ENCODE assay signal across 1 cellular context in the genomic region with DNA sequence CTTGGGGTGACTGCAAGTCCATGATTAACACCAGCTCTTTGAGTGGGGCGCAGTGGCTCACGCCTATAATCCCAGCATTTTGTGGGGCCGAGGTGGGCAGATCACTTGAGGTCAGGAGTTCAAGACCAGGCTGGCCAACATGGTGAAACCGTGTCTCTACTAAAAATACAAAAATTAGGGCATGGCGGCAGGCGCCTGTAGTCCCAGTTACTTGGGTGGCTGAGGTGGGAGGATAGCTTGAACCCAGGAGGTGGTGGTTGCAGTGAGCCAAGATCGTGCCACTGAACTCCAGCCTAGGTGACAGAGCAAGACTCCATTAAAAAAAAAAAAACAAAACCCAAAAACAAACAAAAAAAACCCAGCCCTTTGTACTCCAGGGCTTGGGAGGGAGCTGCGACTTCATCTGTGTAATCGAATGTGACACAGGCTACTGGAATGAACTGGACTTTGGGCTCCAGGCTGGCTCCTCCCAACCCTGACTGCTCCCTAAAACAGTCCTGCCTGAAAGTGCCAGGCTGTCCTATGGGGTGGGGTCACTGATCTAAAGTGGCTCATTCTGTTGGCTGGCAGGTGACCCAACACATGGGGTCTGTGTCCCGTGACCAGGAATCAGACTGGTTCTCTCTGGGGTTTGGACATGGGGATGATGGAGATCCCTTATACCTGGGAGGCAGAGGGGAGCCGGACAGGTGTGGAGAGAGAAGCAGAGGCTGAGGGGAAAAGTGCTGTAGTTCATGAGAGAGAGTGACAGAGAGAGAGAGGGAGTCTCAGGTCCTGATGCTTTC.
A peak's percentile ranks its signal among the peaks of the same experiment; 100 is the strongest.
TF ChIP-seq lines count a peak whose summit lies in the region.

No MANE protein-coding gene starts in this region.

TF ChIP-seq in HepG2, 621 proteins besides CTCF, POLR2A, EP300 and RAD21 (continued from another document and continues in another):
- TF ChIP-seq HNF4A (CRISPR knock-in tag; IDR thresholded peaks at IDR 0.05) (peak; percentile 89), ZNF451 (CRISPR knock-in tag; IDR thresholded peaks at IDR 0.05) (no peak), NPAS2 (CRISPR knock-in tag; IDR thresholded peaks at IDR 0.05; ENCODE audit: borderline replicate concordance) (no peak), ATAD3A (CRISPR knock-in tag; IDR thresholded peaks at IDR 0.05) (no peak), CREM (IDR thresholded peaks at IDR 0.05) (peak; percentile 40; the same call in 1 of the 2 replicates), CREM (CRISPR knock-in tag; IDR thresholded peaks at IDR 0.05) (no peak), XRCC5 (optimal IDR thresholded peaks at IDR 0.05; ENCODE audit: low read length) (peak; percentile 66), PHF20 (CRISPR knock-in tag; IDR thresholded peaks at IDR 0.05) (no peak), ARHGAP35 (CRISPR knock-in tag; IDR thresholded peaks at IDR 0.05; ENCODE audit: borderline replicate concordance) (no peak; the same call in 1 of the 2 replicates), KDM2A (CRISPR knock-in tag; IDR thresholded peaks at IDR 0.05; ENCODE audit: borderline replicate concordance, low read depth) (no peak), AHR (CRISPR knock-in tag; IDR thresholded peaks at IDR 0.05) (no peak), SMC3 (IDR thresholded peaks at IDR 0.05; ENCODE audit: low read length) (no peak), ZNF547 (CRISPR knock-in tag; IDR thresholded peaks at IDR 0.05) (no peak), BCL6 (CRISPR knock-in tag; IDR thresholded peaks at IDR 0.05) (peak; percentile 47; the same call in 1 of the 2 replicates), ZNF207 (IDR thresholded peaks at IDR 0.05; ENCODE audit: borderline replicate concordance) (no peak), JUNB (CRISPR knock-in tag; IDR thresholded peaks at IDR 0.05; ENCODE audit: borderline replicate concordance) (no peak), ETV6 (CRISPR knock-in tag; conservative IDR thresholded peaks at IDR 0.05) (no peak), ZNF782 (CRISPR knock-in tag; IDR thresholded peaks at IDR 0.05; ENCODE audit: borderline replicate concordance) (no peak), RFX1 (IDR thresholded peaks at IDR 0.05) (no peak), ZNF263 (CRISPR knock-in tag; IDR thresholded peaks at IDR 0.05) (peak; percentile 56), CCDC6 (CRISPR knock-in tag; IDR thresholded peaks at IDR 0.05) (0 out of 2 replicates have a peak, but pooled peaks have one; percentile 6), TAF1 (CRISPR knock-in tag; IDR thresholded peaks at IDR 0.05) (0 out of 2 replicates have a peak, but pooled peaks have one; percentile 30), ZNF333 (CRISPR knock-in tag; IDR thresholded peaks at IDR 0.05; ENCODE audit: borderline replicate concordance) (no peak), FOXA3 (CRISPR knock-in tag; IDR thresholded peaks at IDR 0.05) (peak; percentile 52; the same call in 1 of the 2 replicates), ZSCAN9 (CRISPR knock-in tag; IDR thresholded peaks at IDR 0.05; ENCODE audit: borderline replicate concordance) (no peak), NFRKB (IDR thresholded peaks at IDR 0.05) (no peak), ZNF772 (CRISPR knock-in tag; IDR thresholded peaks at IDR 0.05) (no peak), SSRP1 (CRISPR knock-in tag; IDR thresholded peaks at IDR 0.05) (no peak)
- TF ChIP-seq, protein P1, sequence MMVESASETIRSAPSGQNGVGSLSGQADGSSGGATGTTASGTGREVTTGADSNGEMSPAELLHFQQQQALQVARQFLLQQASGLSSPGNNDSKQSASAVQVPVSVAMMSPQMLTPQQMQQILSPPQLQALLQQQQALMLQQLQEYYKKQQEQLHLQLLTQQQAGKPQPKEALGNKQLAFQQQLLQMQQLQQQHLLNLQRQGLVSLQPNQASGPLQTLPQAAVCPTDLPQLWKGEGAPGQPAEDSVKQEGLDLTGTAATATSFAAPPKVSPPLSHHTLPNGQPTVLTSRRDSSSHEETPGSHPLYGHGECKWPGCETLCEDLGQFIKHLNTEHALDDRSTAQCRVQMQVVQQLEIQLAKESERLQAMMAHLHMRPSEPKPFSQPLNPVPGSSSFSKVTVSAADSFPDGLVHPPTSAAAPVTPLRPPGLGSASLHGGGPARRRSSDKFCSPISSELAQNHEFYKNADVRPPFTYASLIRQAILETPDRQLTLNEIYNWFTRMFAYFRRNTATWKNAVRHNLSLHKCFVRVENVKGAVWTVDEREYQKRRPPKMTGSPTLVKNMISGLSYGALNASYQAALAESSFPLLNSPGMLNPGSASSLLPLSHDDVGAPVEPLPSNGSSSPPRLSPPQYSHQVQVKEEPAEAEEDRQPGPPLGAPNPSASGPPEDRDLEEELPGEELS (CRISPR knock-in tag; IDR thresholded peaks at IDR 0.05) = peak; percentile 66; the same call in 1 of the 2 replicates
- TF ChIP-seq, protein P2, sequence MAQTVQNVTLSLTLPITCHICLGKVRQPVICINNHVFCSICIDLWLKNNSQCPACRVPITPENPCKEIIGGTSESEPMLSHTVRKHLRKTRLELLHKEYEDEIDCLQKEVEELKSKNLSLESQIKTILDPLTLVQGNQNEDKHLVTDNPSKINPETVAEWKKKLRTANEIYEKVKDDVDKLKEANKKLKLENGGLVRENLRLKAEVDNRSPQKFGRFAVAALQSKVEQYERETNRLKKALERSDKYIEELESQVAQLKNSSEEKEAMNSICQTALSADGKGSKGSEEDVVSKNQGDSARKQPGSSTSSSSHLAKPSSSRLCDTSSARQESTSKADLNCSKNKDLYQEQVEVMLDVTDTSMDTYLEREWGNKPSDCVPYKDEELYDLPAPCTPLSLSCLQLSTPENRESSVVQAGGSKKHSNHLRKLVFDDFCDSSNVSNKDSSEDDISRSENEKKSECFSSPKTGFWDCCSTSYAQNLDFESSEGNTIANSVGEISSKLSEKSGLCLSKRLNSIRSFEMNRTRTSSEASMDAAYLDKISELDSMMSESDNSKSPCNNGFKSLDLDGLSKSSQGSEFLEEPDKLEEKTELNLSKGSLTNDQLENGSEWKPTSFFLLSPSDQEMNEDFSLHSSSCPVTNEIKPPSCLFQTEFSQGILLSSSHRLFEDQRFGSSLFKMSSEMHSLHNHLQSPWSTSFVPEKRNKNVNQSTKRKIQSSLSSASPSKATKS (CRISPR knock-in tag; IDR thresholded peaks at IDR 0.05) = no peak
- TF ChIP-seq, protein P3, sequence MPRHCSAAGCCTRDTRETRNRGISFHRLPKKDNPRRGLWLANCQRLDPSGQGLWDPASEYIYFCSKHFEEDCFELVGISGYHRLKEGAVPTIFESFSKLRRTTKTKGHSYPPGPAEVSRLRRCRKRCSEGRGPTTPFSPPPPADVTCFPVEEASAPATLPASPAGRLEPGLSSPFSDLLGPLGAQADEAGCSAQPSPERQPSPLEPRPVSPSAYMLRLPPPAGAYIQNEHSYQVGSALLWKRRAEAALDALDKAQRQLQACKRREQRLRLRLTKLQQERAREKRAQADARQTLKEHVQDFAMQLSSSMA (CRISPR knock-in tag; IDR thresholded peaks at IDR 0.05) = no peak
- TF ChIP-seq, protein P4, sequence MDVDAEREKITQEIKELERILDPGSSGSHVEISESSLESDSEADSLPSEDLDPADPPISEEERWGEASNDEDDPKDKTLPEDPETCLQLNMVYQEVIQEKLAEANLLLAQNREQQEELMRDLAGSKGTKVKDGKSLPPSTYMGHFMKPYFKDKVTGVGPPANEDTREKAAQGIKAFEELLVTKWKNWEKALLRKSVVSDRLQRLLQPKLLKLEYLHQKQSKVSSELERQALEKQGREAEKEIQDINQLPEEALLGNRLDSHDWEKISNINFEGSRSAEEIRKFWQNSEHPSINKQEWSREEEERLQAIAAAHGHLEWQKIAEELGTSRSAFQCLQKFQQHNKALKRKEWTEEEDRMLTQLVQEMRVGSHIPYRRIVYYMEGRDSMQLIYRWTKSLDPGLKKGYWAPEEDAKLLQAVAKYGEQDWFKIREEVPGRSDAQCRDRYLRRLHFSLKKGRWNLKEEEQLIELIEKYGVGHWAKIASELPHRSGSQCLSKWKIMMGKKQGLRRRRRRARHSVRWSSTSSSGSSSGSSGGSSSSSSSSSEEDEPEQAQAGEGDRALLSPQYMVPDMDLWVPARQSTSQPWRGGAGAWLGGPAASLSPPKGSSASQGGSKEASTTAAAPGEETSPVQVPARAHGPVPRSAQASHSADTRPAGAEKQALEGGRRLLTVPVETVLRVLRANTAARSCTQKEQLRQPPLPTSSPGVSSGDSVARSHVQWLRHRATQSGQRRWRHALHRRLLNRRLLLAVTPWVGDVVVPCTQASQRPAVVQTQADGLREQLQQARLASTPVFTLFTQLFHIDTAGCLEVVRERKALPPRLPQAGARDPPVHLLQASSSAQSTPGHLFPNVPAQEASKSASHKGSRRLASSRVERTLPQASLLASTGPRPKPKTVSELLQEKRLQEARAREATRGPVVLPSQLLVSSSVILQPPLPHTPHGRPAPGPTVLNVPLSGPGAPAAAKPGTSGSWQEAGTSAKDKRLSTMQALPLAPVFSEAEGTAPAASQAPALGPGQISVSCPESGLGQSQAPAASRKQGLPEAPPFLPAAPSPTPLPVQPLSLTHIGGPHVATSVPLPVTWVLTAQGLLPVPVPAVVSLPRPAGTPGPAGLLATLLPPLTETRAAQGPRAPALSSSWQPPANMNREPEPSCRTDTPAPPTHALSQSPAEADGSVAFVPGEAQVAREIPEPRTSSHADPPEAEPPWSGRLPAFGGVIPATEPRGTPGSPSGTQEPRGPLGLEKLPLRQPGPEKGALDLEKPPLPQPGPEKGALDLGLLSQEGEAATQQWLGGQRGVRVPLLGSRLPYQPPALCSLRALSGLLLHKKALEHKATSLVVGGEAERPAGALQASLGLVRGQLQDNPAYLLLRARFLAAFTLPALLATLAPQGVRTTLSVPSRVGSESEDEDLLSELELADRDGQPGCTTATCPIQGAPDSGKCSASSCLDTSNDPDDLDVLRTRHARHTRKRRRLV (CRISPR knock-in tag; IDR thresholded peaks at IDR 0.05) = no peak
- TF ChIP-seq, protein P5, sequence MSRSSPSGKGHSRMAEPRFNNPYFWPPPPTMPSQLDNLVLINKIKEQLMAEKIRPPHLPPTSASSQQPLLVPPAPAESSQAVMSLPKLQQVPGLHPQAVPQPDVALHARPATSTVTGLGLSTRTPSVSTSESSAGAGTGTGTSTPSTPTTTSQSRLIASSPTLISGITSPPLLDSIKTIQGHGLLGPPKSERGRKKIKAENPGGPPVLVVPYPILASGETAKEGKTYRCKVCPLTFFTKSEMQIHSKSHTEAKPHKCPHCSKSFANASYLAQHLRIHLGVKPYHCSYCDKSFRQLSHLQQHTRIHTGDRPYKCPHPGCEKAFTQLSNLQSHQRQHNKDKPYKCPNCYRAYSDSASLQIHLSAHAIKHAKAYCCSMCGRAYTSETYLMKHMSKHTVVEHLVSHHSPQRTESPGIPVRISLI (CRISPR knock-in tag; IDR thresholded peaks at IDR 0.05; ENCODE audit: borderline replicate concordance) = peak; percentile 97
- TF ChIP-seq, protein P6, sequence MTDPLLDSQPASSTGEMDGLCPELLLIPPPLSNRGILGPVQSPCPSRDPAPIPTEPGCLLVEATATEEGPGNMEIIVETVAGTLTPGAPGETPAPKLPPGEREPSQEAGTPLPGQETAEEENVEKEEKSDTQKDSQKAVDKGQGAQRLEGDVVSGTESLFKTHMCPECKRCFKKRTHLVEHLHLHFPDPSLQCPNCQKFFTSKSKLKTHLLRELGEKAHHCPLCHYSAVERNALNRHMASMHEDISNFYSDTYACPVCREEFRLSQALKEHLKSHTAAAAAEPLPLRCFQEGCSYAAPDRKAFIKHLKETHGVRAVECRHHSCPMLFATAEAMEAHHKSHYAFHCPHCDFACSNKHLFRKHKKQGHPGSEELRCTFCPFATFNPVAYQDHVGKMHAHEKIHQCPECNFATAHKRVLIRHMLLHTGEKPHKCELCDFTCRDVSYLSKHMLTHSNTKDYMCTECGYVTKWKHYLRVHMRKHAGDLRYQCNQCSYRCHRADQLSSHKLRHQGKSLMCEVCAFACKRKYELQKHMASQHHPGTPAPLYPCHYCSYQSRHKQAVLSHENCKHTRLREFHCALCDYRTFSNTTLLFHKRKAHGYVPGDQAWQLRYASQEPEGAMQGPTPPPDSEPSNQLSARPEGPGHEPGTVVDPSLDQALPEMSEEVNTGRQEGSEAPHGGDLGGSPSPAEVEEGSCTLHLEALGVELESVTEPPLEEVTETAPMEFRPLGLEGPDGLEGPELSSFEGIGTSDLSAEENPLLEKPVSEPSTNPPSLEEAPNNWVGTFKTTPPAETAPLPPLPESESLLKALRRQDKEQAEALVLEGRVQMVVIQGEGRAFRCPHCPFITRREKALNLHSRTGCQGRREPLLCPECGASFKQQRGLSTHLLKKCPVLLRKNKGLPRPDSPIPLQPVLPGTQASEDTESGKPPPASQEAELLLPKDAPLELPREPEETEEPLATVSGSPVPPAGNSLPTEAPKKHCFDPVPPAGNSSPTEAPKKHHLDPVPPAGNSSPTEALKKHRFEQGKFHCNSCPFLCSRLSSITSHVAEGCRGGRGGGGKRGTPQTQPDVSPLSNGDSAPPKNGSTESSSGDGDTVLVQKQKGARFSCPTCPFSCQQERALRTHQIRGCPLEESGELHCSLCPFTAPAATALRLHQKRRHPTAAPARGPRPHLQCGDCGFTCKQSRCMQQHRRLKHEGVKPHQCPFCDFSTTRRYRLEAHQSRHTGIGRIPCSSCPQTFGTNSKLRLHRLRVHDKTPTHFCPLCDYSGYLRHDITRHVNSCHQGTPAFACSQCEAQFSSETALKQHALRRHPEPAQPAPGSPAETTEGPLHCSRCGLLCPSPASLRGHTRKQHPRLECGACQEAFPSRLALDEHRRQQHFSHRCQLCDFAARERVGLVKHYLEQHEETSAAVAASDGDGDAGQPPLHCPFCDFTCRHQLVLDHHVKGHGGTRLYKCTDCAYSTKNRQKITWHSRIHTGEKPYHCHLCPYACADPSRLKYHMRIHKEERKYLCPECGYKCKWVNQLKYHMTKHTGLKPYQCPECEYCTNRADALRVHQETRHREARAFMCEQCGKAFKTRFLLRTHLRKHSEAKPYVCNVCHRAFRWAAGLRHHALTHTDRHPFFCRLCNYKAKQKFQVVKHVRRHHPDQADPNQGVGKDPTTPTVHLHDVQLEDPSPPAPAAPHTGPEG (CRISPR knock-in tag; IDR thresholded peaks at IDR 0.05) = no peak
